ENCODE assay signal across 24 cellular contexts in the genomic region with DNA sequence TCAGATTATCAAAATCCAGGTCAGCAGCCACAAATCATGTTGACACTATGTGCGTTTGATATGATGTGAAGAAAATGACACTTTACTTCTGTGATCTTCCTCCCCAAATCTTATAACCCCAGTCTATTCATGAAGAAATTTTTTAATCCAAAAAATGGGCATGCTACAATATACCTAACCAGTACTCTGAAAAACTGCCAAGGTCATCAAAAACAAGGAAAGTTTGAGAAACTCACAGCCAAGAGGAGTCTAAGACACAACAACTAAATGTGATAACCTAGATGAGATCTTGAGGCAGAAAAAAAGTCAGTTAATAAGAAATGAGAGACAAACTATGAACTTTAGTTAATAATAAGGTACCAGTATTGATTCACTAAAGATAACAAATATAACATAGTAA.
A peak's percentile ranks its signal among the peaks of the same experiment; 100 is the strongest.
DNase-seq lines count a peak whose midpoint lies in the region; ATAC-seq, FAIRE-seq and TF ChIP-seq lines count a peak whose summit lies in the region.
"Had no signal": no experiment of that assay in that cellular context is flagged by ENCODE, and none has a peak within 500 bp of the region (broad histone marks: within the 10 kb centered on the region; RNA-seq: fewer than 3 reads in every experiment).

No MANE protein-coding gene starts in this region.

- FAIRE-seq in HepG2 (lab: Jason Lieb, UNC) (no peak), K562 (lab: Jason Lieb, UNC) (no peak)
- FAIRE-seq: GM12878, GM12892, GM18507 had no signal

- ATAC-seq in HepG2: no peak
- ATAC-seq in right lobe of liver: no peak
- ATAC-seq in K562: no peak
- no peak for ATAC-seq in HG03521 (IDR thresholded peaks at IDR 0.05; ENCODE audit: unreplicated experiment)
- ATAC-seq: GM12878 had no signal

- intact Hi-C loops in HepG2 (cut with micrococcal nuclease; ENCODE audit: unreplicated experiment) (no loop called here), right lobe of liver (cut with DNase I) (no loop called here), K562 (cut with micrococcal nuclease) (no loop called here)

- no peak overlapping the region for H3K4me2 ChIP-seq in HepG2 (ENCODE audit: low read depth, low read length)
- H3K4me2 ChIP-seq in K562 (ENCODE audit: insufficient read depth, low read length): no peak overlapping the region
- H3K4me2 ChIP-seq: BLaER1 had no signal

- H3K27ac ChIP-seq in HepG2 (ENCODE audit: extremely low read length, insufficient read depth, low read length) (no peak overlapping the region), right lobe of liver (no peak overlapping the region), K562 (ENCODE audit: extremely low read depth, low read depth, low read length) (no peak overlapping the region)
- H3K27ac ChIP-seq: 22Rv1, BLaER1 had no signal

- TF ChIP-seq CTCF in HepG2 (CRISPR knock-in tag; IDR thresholded peaks at IDR 0.05): no peak
- no peak for TF ChIP-seq CTCF in right lobe of liver (IDR thresholded peaks at IDR 0.05)
- TF ChIP-seq CTCF in K562 (IDR thresholded peaks at IDR 0.05 in 2 of 3, conservative IDR thresholded peaks at IDR 0.05 in 1 of 3; ENCODE audit: insufficient read depth in 2 of 3, low read depth in 1 of 3, low read length in 3 of 3): no peak

- no peaks in the 10 kb centered on the region for H3K9me1 ChIP-seq in K562 (ENCODE audit: control insufficient read depth, insufficient read depth, low read length)

- CTCF ChIA-PET in HepG2 (lab: Yijun Ruan, JAX; ENCODE audit: low intra/inter-chr PET ratio, low total read pairs): no interaction called here
- CTCF ChIA-PET in K562 (lab: Yijun Ruan, JAX; ENCODE audit: low intra/inter-chr PET ratio): no interaction called here

- H3K79me2 ChIP-seq in HepG2 (ENCODE audit: insufficient read depth, low read length) (no peaks in the 10 kb centered on the region), K562 (ENCODE audit: control insufficient read depth, insufficient read depth, low read length) (no peaks in the 10 kb centered on the region)

- H3K4me1 ChIP-seq in HepG2 (ENCODE audit: insufficient read depth, low read length): no peaks in the 10 kb centered on the region
- H3K4me1 ChIP-seq in right lobe of liver: no peaks in the 10 kb centered on the region
- no peaks in the 10 kb centered on the region for H3K4me1 ChIP-seq in K562 (replicated peaks in 1 of 2; ENCODE audit: control insufficient read depth in 2 of 2, insufficient read depth in 2 of 2, low read length in 2 of 2)
- H3K4me1 ChIP-seq: BE2C, BLaER1 had no signal

- TF ChIP-seq POLR2A in HepG2 (IDR thresholded peaks at IDR 0.05; ENCODE audit: insufficient read depth in 1 of 2, low read depth in 2 of 2, low read length in 2 of 2) (no peak), right lobe of liver (IDR thresholded peaks at IDR 0.05) (no peak), K562 (conservative IDR thresholded peaks at IDR 0.05) (no peak)

- H3K4me3 ChIP-seq in HepG2 (replicated peaks in 1 of 3; ENCODE audit: insufficient read depth in 1 of 3, low read depth in 2 of 3, low read length in 3 of 3) (no peak overlapping the region), right lobe of liver (no peak overlapping the region), K562 (no peak overlapping the region)
- H3K4me3 ChIP-seq: BLaER1, GM12878 had no signal

- in situ Hi-C loops in HepG2 (cut with HindIII; ENCODE audit: extremely low pct_ligation_motif_present, low pct_unique_long_range_greater_than_20kb): no loop called here
- in situ Hi-C loops in K562 (cut with MboI): no loop called here

- no peak overlapping the region for H2AFZ ChIP-seq in HepG2 (ENCODE audit: low read length)
- no peak overlapping the region for H2AFZ ChIP-seq in K562 (ENCODE audit: low read depth, low read length)

- DNase-seq in HepG2 (ENCODE audit: low spot score) (no peak), right lobe of liver (no peak), K562 (ENCODE audit: extremely low read depth in 1 of 4, low spot score in 3 of 4) (no peak), RKO (ENCODE audit: low spot score) (no peak)
- DNase-seq: ACHN; BE2C; C1 segment of cervical spinal cord; CD4-positive, alpha-beta memory T cell; CD4-positive, CD25-positive, alpha-beta regulatory T cell; CD8-positive, alpha-beta memory T cell; COR-L47; DMS 273 treated with DMSO at 0.1 percent for 48 hours; DMS153; DMS53; DMS79; DND-41; EL; GDM1 had no signal

- H3K36me3 ChIP-seq in HepG2 (replicated peaks in 1 of 2; ENCODE audit: control insufficient read depth in 1 of 2, insufficient read depth in 2 of 2, low read length in 2 of 2) (no peaks in the 10 kb centered on the region), right lobe of liver (no peaks in the 10 kb centered on the region), K562 (ENCODE audit: control insufficient read depth, insufficient read depth, low read length) (no peaks in the 10 kb centered on the region)
- H3K36me3 ChIP-seq: BE2C, BLaER1 had no signal

- TF ChIP-seq RAD21 in HepG2 (CRISPR knock-in tag; IDR thresholded peaks at IDR 0.05): no peak
- TF ChIP-seq RAD21 in K562 (CRISPR knock-in tag; conservative IDR thresholded peaks at IDR 0.05 in 1 of 2, IDR thresholded peaks at IDR 0.05 in 1 of 2): no peak

- H3K27me3 ChIP-seq in HepG2 (ENCODE audit: control insufficient read depth in 1 of 2, insufficient read depth in 2 of 2, low read length in 2 of 2): no peaks in the 10 kb centered on the region
- H3K27me3 ChIP-seq in right lobe of liver: no peaks in the 10 kb centered on the region
- H3K27me3 ChIP-seq in K562 (ENCODE audit: control insufficient read depth in 2 of 2, insufficient read depth in 2 of 2, low read length in 2 of 2): no peaks in the 10 kb centered on the region
- H3K27me3 ChIP-seq: BE2C, BLaER1 had no signal

- WGBS in HepG2 (ENCODE audit: low lambda C conversion rate): 4% methylated on average over 1 of the region's 1 CpG
- WGBS in right lobe of liver (ENCODE audit: insufficient coverage, low coverage, low lambda C conversion rate, missing lambda C conversion rate): 40% methylated on average over 1 of the region's 1 CpG
- 0% methylated on average over 1 of the region's 1 CpG for WGBS in K562 (ENCODE audit: insufficient coverage, low coverage, missing lambda C conversion rate)

- H3K9ac ChIP-seq in HepG2 (ENCODE audit: insufficient read depth, low read depth, low read length) (no peak overlapping the region), K562 (ENCODE audit: insufficient read depth in 1 of 2, low read depth in 2 of 2, low read length in 2 of 2) (no peak overlapping the region)
- H3K9ac ChIP-seq: BLaER1 had no signal

- BruUV-seq in HepG2 (replicated peaks; lab: Mats Ljungman, UMichigan) (no TSS peak), K562 (replicated peaks; lab: Mats Ljungman, UMichigan) (no TSS peak)

- TF ChIP-seq EP300 in HepG2 (IDR thresholded peaks at IDR 0.05; ENCODE audit: low read depth in 2 of 2, low read length in 2 of 2) (no peak), HepG2 (CRISPR knock-in tag; IDR thresholded peaks at IDR 0.05; ENCODE audit: borderline replicate concordance) (no peak), K562 (IDR thresholded peaks at IDR 0.05; ENCODE audit: low read length) (no peak)

- POLR2A ChIA-PET in HepG2 (lab: Yijun Ruan, JAX) (no interaction called here), K562 (lab: Yijun Ruan, JAX) (no interaction called here)

- H3K9me3 ChIP-seq in HepG2 (ENCODE audit: low read length) (no peaks in the 10 kb centered on the region), right lobe of liver (no peaks in the 10 kb centered on the region), K562 (replicated peaks; ENCODE audit: control insufficient read depth, insufficient read depth, low read depth, low read length) (no peaks in the 10 kb centered on the region)
- H3K9me3 ChIP-seq: BE2C, BLaER1 had no signal

- no peaks in the 10 kb centered on the region for H4K20me1 ChIP-seq in HepG2 (ENCODE audit: insufficient read depth, low read length)
- H4K20me1 ChIP-seq in K562 (replicated peaks; ENCODE audit: control insufficient read depth, insufficient read depth, low read length): no peaks in the 10 kb centered on the region
- H4K20me1 ChIP-seq: BLaER1 had no signal

TF ChIP-seq in HepG2, 621 proteins besides CTCF, POLR2A, EP300 and RAD21 (continues in another document):
- TF ChIP-seq CC2D1A (CRISPR knock-in tag; IDR thresholded peaks at IDR 0.05): no peak
- TF ChIP-seq, protein P1, sequence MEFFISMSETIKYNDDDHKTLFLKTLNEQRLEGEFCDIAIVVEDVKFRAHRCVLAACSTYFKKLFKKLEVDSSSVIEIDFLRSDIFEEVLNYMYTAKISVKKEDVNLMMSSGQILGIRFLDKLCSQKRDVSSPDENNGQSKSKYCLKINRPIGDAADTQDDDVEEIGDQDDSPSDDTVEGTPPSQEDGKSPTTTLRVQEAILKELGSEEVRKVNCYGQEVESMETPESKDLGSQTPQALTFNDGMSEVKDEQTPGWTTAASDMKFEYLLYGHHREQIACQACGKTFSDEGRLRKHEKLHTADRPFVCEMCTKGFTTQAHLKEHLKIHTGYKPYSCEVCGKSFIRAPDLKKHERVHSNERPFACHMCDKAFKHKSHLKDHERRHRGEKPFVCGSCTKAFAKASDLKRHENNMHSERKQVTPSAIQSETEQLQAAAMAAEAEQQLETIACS (CRISPR knock-in tag; IDR thresholded peaks at IDR 0.05): no peak

TF ChIP-seq in K562, 482 proteins besides CTCF, POLR2A, EP300 and RAD21:
- TF ChIP-seq ZNF316 (IDR thresholded peaks at IDR 0.05): peak; percentile 24; the same call in 1 of the 2 replicates
- TF ChIP-seq ZBTB1 (CRISPR knock-in tag; IDR thresholded peaks at IDR 0.05; ENCODE audit: borderline replicate concordance, low read depth): no peak
